In the genomic region with DNA sequence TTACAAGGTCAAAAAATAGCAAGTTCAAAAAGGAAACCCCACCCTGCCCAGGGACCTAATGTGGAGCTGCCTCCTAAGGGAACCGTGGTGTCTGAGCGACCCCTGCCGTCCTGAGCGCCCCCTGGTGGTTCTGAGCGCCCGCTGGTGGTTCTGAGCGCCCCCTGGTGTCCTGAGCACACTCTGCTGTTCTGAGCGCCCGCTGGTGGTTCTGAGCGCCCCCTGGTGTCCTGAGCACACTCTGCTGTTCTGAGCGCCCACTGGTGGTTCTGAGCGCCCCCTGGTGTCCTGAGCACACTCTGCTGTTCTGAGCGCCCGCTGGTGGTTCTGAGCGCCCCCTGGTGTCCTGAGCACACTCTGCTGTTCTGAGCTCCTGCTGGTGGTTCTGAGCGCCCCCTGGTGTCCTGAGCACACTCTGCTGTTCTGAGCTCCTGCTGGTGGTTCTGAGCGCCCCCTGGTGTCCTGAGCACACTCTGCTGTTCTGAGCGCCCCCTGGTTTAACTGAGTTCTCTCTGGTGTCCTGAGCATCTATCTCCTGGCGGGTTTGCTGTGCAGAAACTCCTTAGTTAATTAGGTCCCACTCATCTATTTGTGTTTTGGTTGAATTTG, we compare ENCODE assay signal across 8 cellular contexts.
DNase-seq lines count a peak whose midpoint lies in the region; ATAC-seq, FAIRE-seq and TF ChIP-seq lines count a peak whose summit lies in the region.
"Not testable (repeated sequence)": the region's sequence is repeated elsewhere in the genome, so short reads cannot be mapped to it uniquely, and the experiment has no call there.

No MANE protein-coding gene starts in this region.

- H4K91ac ChIP-seq in H1 (replicated peaks; ENCODE audit: insufficient read length, low read length) = not testable (repeated sequence)

- H3K27ac ChIP-seq in H1 (ENCODE audit: low read depth, low read length); neural progenitor cell: not testable (repeated sequence)

- H3K18ac ChIP-seq in H1 (ENCODE audit: extremely low read depth, low read length) = not testable (repeated sequence)

- H3F3A ChIP-seq in neural progenitor cell (ENCODE audit: low read depth) = peaks cover 15% of the 10 kb centered on the region

- WGBS in H1 (ENCODE audit: extremely low coverage in 1 of 2, insufficient coverage in 1 of 2, insufficient read length in 1 of 2, insufficient replicate concordance in 2 of 2, low coverage in 1 of 2, low lambda C conversion rate in 2 of 2, missing lambda C conversion rate in 1 of 2), 2 experiments = 68% methylated on average over 14 of the region's 19 CpGs; no CpG with 5 or more reads in 1 of the 2 experiments

- CTCF ChIA-PET in H1 (lab: Charles Lee; ENCODE audit: partially characterized antibody) = interaction anchor here (0.6 to 1.9 kb wide), 10 partner anchors 8 to 1253 kb away, joined by 3 to 5 read pairs (median 3); no protein-coding TSS in a partner anchor

- H3K14ac ChIP-seq in H1 (ENCODE audit: insufficient read length) = not testable (repeated sequence)

- peaks cover 12% of the 10 kb centered on the region for H3K4me1 Mint-ChIP-seq in activated T-helper 17 cell treated with anti-CD3 and anti-CD28 coated beads, Interleukin-2, amount 50 U/mL, for 72 hours
- not testable (repeated sequence) for H3K4me1 Mint-ChIP-seq in neural progenitor cell

- not testable (repeated sequence) for H2AK5ac ChIP-seq in H1 (ENCODE audit: low read depth, low read length)

- not testable (repeated sequence) for H2BK120ac ChIP-seq in H1 (replicated peaks; ENCODE audit: low read depth, low read length)

- not testable (repeated sequence) for H3K36me3 ChIP-seq in H1 (ENCODE audit: control insufficient read depth in 2 of 4, insufficient read depth in 4 of 4, low read length in 3 of 4); neural progenitor cell

- not testable (repeated sequence) for H3K23ac ChIP-seq in H1 (ENCODE audit: insufficient read length)

- FAIRE-seq in H1 (lab: Jason Lieb, UNC) = not testable (repeated sequence)

- H3K79me2 ChIP-seq in H1 (ENCODE audit: control insufficient read depth in 1 of 2, insufficient read depth in 2 of 2, low read length in 2 of 2); neural progenitor cell (ENCODE audit: low read depth): not testable (repeated sequence)

- peak; percentile 3 for DNase-seq in CMK (ENCODE audit: low read depth)
- peak in 1 of 2 experiments; percentile 52 for DNase-seq in H1 (ENCODE audit: low read depth in 1 of 2, low spot score in 2 of 2)
- peak; percentile 1 for DNase-seq in neural progenitor cell (ENCODE audit: low spot score)
- DNase-seq in stimulated activated CD8-positive, alpha-beta memory T cell treated with anti-CD3 and anti-CD28 coated beads, Interleukin-4, amount 100 ng/mL, for 48 hours = peak; percentile 88

- not testable (repeated sequence) for H3K79me1 ChIP-seq in H1 (ENCODE audit: low read depth, low read length)

- H3K36me3 Mint-ChIP-seq in activated T-helper 17 cell treated with anti-CD3 and anti-CD28 coated beads, Interleukin-2, amount 50 U/mL, for 72 hours (ENCODE audit: low read depth); neural progenitor cell: not testable (repeated sequence)

- ATAC-seq in GM21515 (IDR thresholded peaks at IDR 0.05; ENCODE audit: unreplicated experiment) = peak; percentile 51
- peak; percentile 64 for ATAC-seq in activated T-helper 17 cell treated with anti-CD3 and anti-CD28 coated beads, Interleukin-2, amount 50 U/mL, for 72 hours (replicated peaks)

- H3K23me2 ChIP-seq in H1 (ENCODE audit: low read depth, low read length) = not testable (repeated sequence)

- not testable (repeated sequence) for H3K27me3 Mint-ChIP-seq in activated T-helper 17 cell treated with anti-CD3 and anti-CD28 coated beads, Interleukin-2, amount 50 U/mL, for 72 hours; neural progenitor cell (ENCODE audit: insufficient read depth, low read depth)

- not testable (repeated sequence) for H3K27me3 ChIP-seq in H1 (replicated peaks in 1 of 4; ENCODE audit: control insufficient read depth in 3 of 4, extremely low read depth in 1 of 4, insufficient read depth in 3 of 4, low read length in 3 of 4); neural progenitor cell

- peak; percentile 34 for TF ChIP-seq CTCF in LNCAP (IDR thresholded peaks at IDR 0.05)
- TF ChIP-seq CTCF in WI38 (IDR thresholded peaks at IDR 0.05; ENCODE audit: low read depth, low read length) = peak; percentile 26
- peak; percentile 15 to 82 (median 68) for TF ChIP-seq CTCF in H1 (IDR thresholded peaks at IDR 0.05; ENCODE audit: control extremely low read depth in 1 of 3, insufficient read depth in 1 of 3, low read depth in 1 of 3, low read length in 3 of 3)
- peak; percentile 55 for TF ChIP-seq CTCF in neural progenitor cell (IDR thresholded peaks at IDR 0.05)

- TF ChIP-seq EP300 in H1 (IDR thresholded peaks at IDR 0.05; ENCODE audit: borderline replicate concordance in 1 of 2, low read depth in 2 of 2, low read length in 2 of 2) = not testable (repeated sequence)

- H4K5ac ChIP-seq in H1 (ENCODE audit: insufficient read length, low read depth, low read length) = not testable (repeated sequence)

- peak in 1 of 2 experiments; percentile 2; a peak in 1 of 4 replicates for TF ChIP-seq RAD21 in H1 (IDR thresholded peaks at IDR 0.05 in 1 of 2, conservative IDR thresholded peaks at IDR 0.05 in 1 of 2; ENCODE audit: low read depth in 2 of 2, low read length in 2 of 2)

- not testable (repeated sequence) for H2AFZ ChIP-seq in H1 (ENCODE audit: low read length); neural progenitor cell (replicated peaks)

- not testable (repeated sequence) for H2BK5ac ChIP-seq in H1 (ENCODE audit: low read depth, low read length)

- H3K9me3 ChIP-seq in H1 (ENCODE audit: insufficient read depth in 2 of 2, low read depth in 1 of 2, low read length in 1 of 2) (peaks cover 62 to 63% of the 10 kb centered on the region in 2 experiments), neural progenitor cell (ENCODE audit: low read depth) (peaks cover 37% of the 10 kb centered on the region)

- POLR2A ChIA-PET in H1 (lab: Charles Lee; ENCODE audit: partially characterized antibody) = not testable (repeated sequence)

- H3K9ac ChIP-seq in H1 (replicated peaks in 1 of 4; ENCODE audit: extremely low read depth in 1 of 4, low read depth in 3 of 4, low read length in 3 of 4); neural progenitor cell: not testable (repeated sequence)

- not testable (repeated sequence) for H2BK15ac ChIP-seq in H1 (ENCODE audit: low read length)

- not testable (repeated sequence) for H3K27ac Mint-ChIP-seq in activated T-helper 17 cell treated with anti-CD3 and anti-CD28 coated beads, Interleukin-2, amount 50 U/mL, for 72 hours; neural progenitor cell

- H4K20me1 ChIP-seq in H1 (replicated peaks in 1 of 2; ENCODE audit: control insufficient read depth in 1 of 2, insufficient read depth in 2 of 2, low read length in 2 of 2); neural progenitor cell (ENCODE audit: low read depth): not testable (repeated sequence)

- not testable (repeated sequence) for H3K56ac ChIP-seq in H1 (replicated peaks; ENCODE audit: insufficient read length, low read depth, low read length)

- not testable (repeated sequence) for H2BK20ac ChIP-seq in H1 (ENCODE audit: low read length)

- not testable (repeated sequence) for H3K4me2 ChIP-seq in H1 (ENCODE audit: insufficient read depth in 1 of 2, low read depth in 2 of 2, low read length in 2 of 2); neural progenitor cell

- not testable (repeated sequence) for H2BK12ac ChIP-seq in H1 (ENCODE audit: low read depth, low read length)

- H3K4me1 ChIP-seq in H1 (replicated peaks in 1 of 4; ENCODE audit: control insufficient read depth in 3 of 4, insufficient read depth in 4 of 4, low read length in 3 of 4); neural progenitor cell: not testable (repeated sequence)

- H3K4me3 ChIP-seq in WI38 (ENCODE audit: low read depth, low read length); neural progenitor cell: not testable (repeated sequence)
- H3K4me3 ChIP-seq in H1 (ENCODE audit: extremely low read depth in 1 of 4, insufficient read depth in 2 of 4, low read depth in 3 of 4, low read length in 4 of 4) = peak overlapping the region in 1 of 4 experiments; percentile 37; a peak in 1 of 8 replicates

- H3K9me3 Mint-ChIP-seq in activated T-helper 17 cell treated with anti-CD3 and anti-CD28 coated beads, Interleukin-2, amount 50 U/mL, for 72 hours = not testable (repeated sequence)
- H3K9me3 Mint-ChIP-seq in neural progenitor cell = peaks cover 35% of the 10 kb centered on the region

- not testable (repeated sequence) for H3K4me3 Mint-ChIP-seq in activated T-helper 17 cell treated with anti-CD3 and anti-CD28 coated beads, Interleukin-2, amount 50 U/mL, for 72 hours; neural progenitor cell

- not testable (repeated sequence) for H4K8ac ChIP-seq in H1 (ENCODE audit: extremely low read depth, insufficient read depth, low read length)

- TF ChIP-seq POLR2A in H1 (IDR thresholded peaks at IDR 0.05; ENCODE audit: control extremely low read depth in 1 of 2, low read depth in 2 of 2, low read length in 2 of 2) = not testable (repeated sequence)

- not testable (repeated sequence) for H3K4ac ChIP-seq in H1 (replicated peaks; ENCODE audit: insufficient read length, low read depth, low read length)

TF ChIP-seq in H1, 55 proteins besides CTCF, POLR2A, EP300 and RAD21:
- peak; percentile 62 for TF ChIP-seq TAF7 (optimal IDR thresholded peaks at IDR 0.05; ENCODE audit: borderline replicate concordance, low read depth, low read length)
- TF ChIP-seq, protein P1, sequence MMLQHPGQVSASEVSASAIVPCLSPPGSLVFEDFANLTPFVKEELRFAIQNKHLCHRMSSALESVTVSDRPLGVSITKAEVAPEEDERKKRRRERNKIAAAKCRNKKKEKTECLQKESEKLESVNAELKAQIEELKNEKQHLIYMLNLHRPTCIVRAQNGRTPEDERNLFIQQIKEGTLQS (IDR thresholded peaks at IDR 0.05; ENCODE audit: insufficient read depth, low read depth, low read length) = 0 out of 2 replicates have a peak, but pooled peaks have one; percentile 32
